1 cellular context compared by ENCODE assay signal in the genomic region with DNA sequence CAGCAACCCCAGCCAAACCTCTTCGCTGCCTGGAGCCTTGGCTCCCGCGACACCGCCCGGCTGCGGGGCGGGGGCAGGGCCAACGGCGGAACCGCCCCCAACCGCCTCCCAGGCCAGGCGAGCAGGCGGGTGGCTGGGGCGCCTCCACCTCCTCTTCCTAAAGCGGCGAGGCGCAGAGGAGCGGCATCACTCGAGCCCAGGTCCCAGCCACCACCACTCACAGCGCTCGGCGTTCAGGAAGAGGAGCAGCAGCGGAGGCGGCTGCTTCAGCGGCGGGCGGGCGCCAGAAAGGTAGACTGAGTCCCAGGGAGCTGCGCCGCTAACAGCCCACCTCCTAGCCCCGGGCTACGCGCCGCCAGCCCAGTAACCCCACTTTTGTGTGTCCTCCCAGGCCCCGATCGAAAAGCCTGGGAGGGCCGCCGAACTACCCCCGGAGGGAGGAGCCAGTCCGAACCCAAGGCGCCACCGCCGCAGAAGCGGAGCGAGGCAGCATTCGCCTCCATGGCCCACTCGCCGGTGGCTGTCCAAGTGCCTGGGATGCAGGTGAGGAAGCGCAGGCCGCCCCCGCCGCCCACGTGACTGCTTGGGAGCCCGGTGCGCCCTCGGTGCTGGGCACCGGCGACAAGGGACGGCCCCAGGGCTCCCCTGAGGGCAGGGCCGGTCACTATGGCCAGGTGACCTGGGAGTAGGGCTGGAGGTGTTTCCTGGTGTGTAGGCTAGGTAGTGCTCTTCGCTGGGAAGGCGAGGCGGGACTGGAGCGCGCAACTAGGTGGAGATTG.
TF ChIP-seq lines count a peak whose summit lies in the region.

TSS of gene STK26 (plus strand) at position 186 of the 779 bp plus-strand sequence. CDS start at position 502, 316 bp downstream.

TF ChIP-seq in HepG2, 621 proteins besides CTCF, POLR2A, EP300 and RAD21 (continued from another document and continues in another):
- TF ChIP-seq ZNF318 (CRISPR knock-in tag; IDR thresholded peaks at IDR 0.05) (no peak), ZFY (CRISPR knock-in tag; IDR thresholded peaks at IDR 0.05) (peak; percentile 64), ZNF451 (CRISPR knock-in tag; IDR thresholded peaks at IDR 0.05) (no peak), RAD51 (IDR thresholded peaks at IDR 0.05; ENCODE audit: borderline replicate concordance) (no peak), ZMAT3 (CRISPR knock-in tag; conservative IDR thresholded peaks at IDR 0.05) (peak; percentile 43; the same call in 1 of the 2 replicates), ZNF839 (CRISPR knock-in tag; IDR thresholded peaks at IDR 0.05; ENCODE audit: borderline replicate concordance) (no peak), SAP130 (CRISPR knock-in tag; IDR thresholded peaks at IDR 0.05; ENCODE audit: low read depth) (peak; percentile 62), SMAD9 (CRISPR knock-in tag; IDR thresholded peaks at IDR 0.05) (no peak), ZNF687 (CRISPR knock-in tag; IDR thresholded peaks at IDR 0.05) (peak; percentile 77), MBD4 (IDR thresholded peaks at IDR 0.05; ENCODE audit: borderline replicate concordance, low read length) (no peak), ZNF891 (CRISPR knock-in tag; IDR thresholded peaks at IDR 0.05) (no peak), MAX (IDR thresholded peaks at IDR 0.05) (peak; percentile 43; the same call in 1 of the 2 replicates), MAF1 (CRISPR knock-in tag; IDR thresholded peaks at IDR 0.05; ENCODE audit: borderline replicate concordance) (peak; percentile 25; the same call in 1 of the 2 replicates), IRX3 (CRISPR knock-in tag; IDR thresholded peaks at IDR 0.05; ENCODE audit: borderline replicate concordance, low read depth) (no peak), PRPF4 (IDR thresholded peaks at IDR 0.05; ENCODE audit: low read depth, low read length, poor library complexity, severe bottlenecking) (no peak), ZNF670 (CRISPR knock-in tag; IDR thresholded peaks at IDR 0.05; ENCODE audit: borderline replicate concordance) (0 out of 2 replicates have a peak, but pooled peaks have one; percentile 48), PBX3 (CRISPR knock-in tag; IDR thresholded peaks at IDR 0.05; ENCODE audit: borderline replicate concordance) (no peak), ZSCAN31 (CRISPR knock-in tag; IDR thresholded peaks at IDR 0.05; ENCODE audit: low read depth) (no peak), ZNF34 (CRISPR knock-in tag; IDR thresholded peaks at IDR 0.05; ENCODE audit: borderline replicate concordance) (no peak), ATM (IDR thresholded peaks at IDR 0.05; ENCODE audit: borderline replicate concordance) (no peak), FOXK1 (CRISPR knock-in tag; IDR thresholded peaks at IDR 0.05; ENCODE audit: borderline replicate concordance, low read depth) (0 out of 2 replicates have a peak, but pooled peaks have one; percentile 30), ZNF350 (CRISPR knock-in tag; IDR thresholded peaks at IDR 0.05; ENCODE audit: borderline replicate concordance, low read depth) (no peak), DNMT1 (CRISPR knock-in tag; IDR thresholded peaks at IDR 0.05) (no peak), CERS6 (CRISPR knock-in tag; IDR thresholded peaks at IDR 0.05) (no peak), JUND (CRISPR knock-in tag; IDR thresholded peaks at IDR 0.05) (no peak), GABPB1 (CRISPR knock-in tag; IDR thresholded peaks at IDR 0.05) (peak; percentile 59), RFX3 (CRISPR knock-in tag; IDR thresholded peaks at IDR 0.05) (no peak)
- TF ChIP-seq, protein P1, sequence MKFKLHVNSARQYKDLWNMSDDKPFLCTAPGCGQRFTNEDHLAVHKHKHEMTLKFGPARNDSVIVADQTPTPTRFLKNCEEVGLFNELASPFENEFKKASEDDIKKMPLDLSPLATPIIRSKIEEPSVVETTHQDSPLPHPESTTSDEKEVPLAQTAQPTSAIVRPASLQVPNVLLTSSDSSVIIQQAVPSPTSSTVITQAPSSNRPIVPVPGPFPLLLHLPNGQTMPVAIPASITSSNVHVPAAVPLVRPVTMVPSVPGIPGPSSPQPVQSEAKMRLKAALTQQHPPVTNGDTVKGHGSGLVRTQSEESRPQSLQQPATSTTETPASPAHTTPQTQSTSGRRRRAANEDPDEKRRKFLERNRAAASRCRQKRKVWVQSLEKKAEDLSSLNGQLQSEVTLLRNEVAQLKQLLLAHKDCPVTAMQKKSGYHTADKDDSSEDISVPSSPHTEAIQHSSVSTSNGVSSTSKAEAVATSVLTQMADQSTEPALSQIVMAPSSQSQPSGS (CRISPR knock-in tag; IDR thresholded peaks at IDR 0.05): no peak
- TF ChIP-seq, protein P2, sequence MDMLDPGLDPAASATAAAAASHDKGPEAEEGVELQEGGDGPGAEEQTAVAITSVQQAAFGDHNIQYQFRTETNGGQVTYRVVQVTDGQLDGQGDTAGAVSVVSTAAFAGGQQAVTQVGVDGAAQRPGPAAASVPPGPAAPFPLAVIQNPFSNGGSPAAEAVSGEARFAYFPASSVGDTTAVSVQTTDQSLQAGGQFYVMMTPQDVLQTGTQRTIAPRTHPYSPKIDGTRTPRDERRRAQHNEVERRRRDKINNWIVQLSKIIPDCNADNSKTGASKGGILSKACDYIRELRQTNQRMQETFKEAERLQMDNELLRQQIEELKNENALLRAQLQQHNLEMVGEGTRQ (IDR thresholded peaks at IDR 0.05; ENCODE audit: low read depth, low read length): no peak; the same call in 1 of the 2 replicates
- TF ChIP-seq, protein P2 (CRISPR knock-in tag; IDR thresholded peaks at IDR 0.05; ENCODE audit: borderline replicate concordance): peak; percentile 79; the same call in 1 of the 2 replicates
- TF ChIP-seq, protein P3, sequence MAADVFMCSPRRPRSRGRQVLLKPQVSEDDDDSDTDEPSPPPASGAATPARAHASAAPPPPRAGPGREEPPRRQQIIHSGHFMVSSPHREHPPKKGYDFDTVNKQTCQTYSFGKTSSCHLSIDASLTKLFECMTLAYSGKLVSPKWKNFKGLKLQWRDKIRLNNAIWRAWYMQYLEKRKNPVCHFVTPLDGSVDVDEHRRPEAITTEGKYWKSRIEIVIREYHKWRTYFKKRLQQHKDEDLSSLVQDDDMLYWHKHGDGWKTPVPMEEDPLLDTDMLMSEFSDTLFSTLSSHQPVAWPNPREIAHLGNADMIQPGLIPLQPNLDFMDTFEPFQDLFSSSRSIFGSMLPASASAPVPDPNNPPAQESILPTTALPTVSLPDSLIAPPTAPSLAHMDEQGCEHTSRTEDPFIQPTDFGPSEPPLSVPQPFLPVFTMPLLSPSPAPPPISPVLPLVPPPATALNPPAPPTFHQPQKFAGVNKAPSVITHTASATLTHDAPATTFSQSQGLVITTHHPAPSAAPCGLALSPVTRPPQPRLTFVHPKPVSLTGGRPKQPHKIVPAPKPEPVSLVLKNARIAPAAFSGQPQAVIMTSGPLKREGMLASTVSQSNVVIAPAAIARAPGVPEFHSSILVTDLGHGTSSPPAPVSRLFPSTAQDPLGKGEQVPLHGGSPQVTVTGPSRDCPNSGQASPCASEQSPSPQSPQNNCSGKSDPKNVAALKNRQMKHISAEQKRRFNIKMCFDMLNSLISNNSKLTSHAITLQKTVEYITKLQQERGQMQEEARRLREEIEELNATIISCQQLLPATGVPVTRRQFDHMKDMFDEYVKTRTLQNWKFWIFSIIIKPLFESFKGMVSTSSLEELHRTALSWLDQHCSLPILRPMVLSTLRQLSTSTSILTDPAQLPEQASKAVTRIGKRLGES (CRISPR knock-in tag; IDR thresholded peaks at IDR 0.05; ENCODE audit: borderline replicate concordance): no peak
